In genomic region chr11:124961972-124962609, GRCh38 we compare ENCODE assay signal across 9 cellular contexts. TPM values are rescaled to one million over a fixed set of nuclear protein-coding genes. Genes with fewer than 3 reads are reported as not detected.
A peak's percentile ranks its signal among the peaks of the same experiment; 100 is the strongest.
DNase-seq lines count a peak whose midpoint lies in the region; ATAC-seq and TF ChIP-seq lines count a peak whose summit lies in the region.
"Had no signal": no experiment of that assay in that cellular context is flagged by ENCODE, and none has a peak within 500 bp of the region (broad histone marks: within the 10 kb centered on the region; RNA-seq: fewer than 3 reads in every experiment).

No MANE protein-coding gene starts in this region.

- POLR2A ChIA-PET in activated CD8-positive, alpha-beta T cell treated with anti-CD3 and anti-CD28 coated beads, Interleukin-2, amount 10 ng/mL, durations not matched to agents 7 days and 5 days (lab: Charles Lee) = no interaction called here

- TF ChIP-seq POLR2A in heart left ventricle (IDR thresholded peaks at IDR 0.05) = no peak

- ATAC-seq in GM18868 (IDR thresholded peaks at IDR 0.05; ENCODE audit: unreplicated experiment) (peak; percentile 95), HG03095 (IDR thresholded peaks at IDR 0.05; ENCODE audit: unreplicated experiment) (peak; percentile 88), heart left ventricle (peak in 3 of 4 donors; percentile 81 to 85 (median 83))
- peak; percentile 94 for ATAC-seq in activated CD8-positive, alpha-beta T cell treated with anti-CD3 and anti-CD28 coated beads, Interleukin-2, amount 10 ng/mL, durations not matched to agents 7 days and 5 days

- H3K4me3 ChIP-seq in heart left ventricle = no peak overlapping the region

- TF ChIP-seq CTCF in heart left ventricle (IDR thresholded peaks at IDR 0.05) = peak; percentile 55 to 78 (median 70)

- no peaks in the 10 kb centered on the region for H3K9me3 Mint-ChIP-seq in activated CD8-positive, alpha-beta T cell treated with anti-CD3 and anti-CD28 coated beads, Interleukin-2, amount 10 ng/mL, durations not matched to agents 7 days and 5 days (ENCODE audit: insufficient read depth)
- H3K9me3 Mint-ChIP-seq in activated T-helper 2 cell treated with anti-CD3 and anti-CD28 coated beads, Interferon-gamma antibody, Interleukin-2, Interleukin-4, amounts not matched to agents 10 μg/mL and 5 μg/mL and 100 μg/mL, durations not matched to agents 14 hours and 24 hours and 36 hours = no peaks in the 10 kb centered on the region

- H3K4me3 Mint-ChIP-seq in activated CD8-positive, alpha-beta T cell treated with anti-CD3 and anti-CD28 coated beads, Interleukin-2, amount 10 ng/mL, durations not matched to agents 7 days and 5 days = no peak overlapping the region
- no peak overlapping the region for H3K4me3 Mint-ChIP-seq in activated T-helper 2 cell treated with anti-CD3 and anti-CD28 coated beads, Interferon-gamma antibody, Interleukin-2, Interleukin-4, amounts not matched to agents 10 μg/mL and 5 μg/mL and 100 μg/mL, durations not matched to agents 14 hours and 24 hours and 36 hours (ENCODE audit: low read depth)

- DNase-seq in COR-L47 (lab: John Stamatoyannopoulos, UW) (peak; percentile 37), NCI-H2171 treated with DMSO at 0.1 percent for 48 hours (lab: John Stamatoyannopoulos, UW) (peak; percentile 59), heart left ventricle (no peak), renal cortical epithelial cell (ENCODE audit: low read depth) (peak; percentile 75)
- DNase-seq in activated CD8-positive, alpha-beta T cell treated with anti-CD3 and anti-CD28 coated beads, Interleukin-2, amount 10 ng/mL, durations not matched to agents 7 days and 5 days = peak; percentile 43
- no peak for DNase-seq in activated T-helper 2 cell treated with anti-CD3 and anti-CD28 coated beads, Interferon-gamma antibody, Interleukin-2, Interleukin-4, amounts not matched to agents 10 μg/mL and 5 μg/mL and 100 μg/mL, durations not matched to agents 14 hours and 24 hours and 36 hours (ENCODE audit: low spot score)

- CTCF ChIA-PET in activated CD8-positive, alpha-beta T cell treated with anti-CD3 and anti-CD28 coated beads, Interleukin-2, amount 10 ng/mL, durations not matched to agents 7 days and 5 days (lab: Charles Lee) = interaction anchor here (0.6 to 2.1 kb wide), 3 partner anchors 86 to 187 kb away, joined by 3 to 13 read pairs (median 3); no protein-coding TSS in a partner anchor

- H3K36me3 ChIP-seq in heart left ventricle = no peaks in the 10 kb centered on the region

- H3K27ac ChIP-seq in heart left ventricle = no peak overlapping the region

- H3K27me3 Mint-ChIP-seq in activated CD8-positive, alpha-beta T cell treated with anti-CD3 and anti-CD28 coated beads, Interleukin-2, amount 10 ng/mL, durations not matched to agents 7 days and 5 days (ENCODE audit: low read depth) = no peaks in the 10 kb centered on the region
- no peaks in the 10 kb centered on the region for H3K27me3 Mint-ChIP-seq in activated T-helper 2 cell treated with anti-CD3 and anti-CD28 coated beads, Interferon-gamma antibody, Interleukin-2, Interleukin-4, amounts not matched to agents 10 μg/mL and 5 μg/mL and 100 μg/mL, durations not matched to agents 14 hours and 24 hours and 36 hours (ENCODE audit: low read depth)

- H3K4me1 ChIP-seq in heart left ventricle = peaks cover 0 to 3% (median 0%) of the 10 kb centered on the region in 12 donors

- intact Hi-C loops in heart left ventricle (cut with DNase I) = loop anchor here (2.0 to 10.0 kb wide), 12 partner anchors 179 to 913 kb away; no protein-coding TSS in a partner anchor
- intact Hi-C loops in activated T-helper 2 cell treated with anti-CD3 and anti-CD28 coated beads, Interferon-gamma antibody, Interleukin-2, Interleukin-4, amounts not matched to agents 10 μg/mL and 5 μg/mL and 100 μg/mL, durations not matched to agents 14 hours and 24 hours and 36 hours (cut with micrococcal nuclease) = loop anchor here (1.0 kb wide), 2 partner anchors 179 to 383 kb away; no protein-coding TSS in a partner anchor

- H3K36me3 Mint-ChIP-seq in activated CD8-positive, alpha-beta T cell treated with anti-CD3 and anti-CD28 coated beads, Interleukin-2, amount 10 ng/mL, durations not matched to agents 7 days and 5 days (ENCODE audit: low read depth) = peaks cover 13% of the 10 kb centered on the region
- peaks cover 22% of the 10 kb centered on the region for H3K36me3 Mint-ChIP-seq in activated T-helper 2 cell treated with anti-CD3 and anti-CD28 coated beads, Interferon-gamma antibody, Interleukin-2, Interleukin-4, amounts not matched to agents 10 μg/mL and 5 μg/mL and 100 μg/mL, durations not matched to agents 14 hours and 24 hours and 36 hours (ENCODE audit: low read depth)

- H3K4me1 Mint-ChIP-seq in activated CD8-positive, alpha-beta T cell treated with anti-CD3 and anti-CD28 coated beads, Interleukin-2, amount 10 ng/mL, durations not matched to agents 7 days and 5 days (ENCODE audit: low read depth) = no peaks in the 10 kb centered on the region
- peaks cover 7% of the 10 kb centered on the region for H3K4me1 Mint-ChIP-seq in activated T-helper 2 cell treated with anti-CD3 and anti-CD28 coated beads, Interferon-gamma antibody, Interleukin-2, Interleukin-4, amounts not matched to agents 10 μg/mL and 5 μg/mL and 100 μg/mL, durations not matched to agents 14 hours and 24 hours and 36 hours (ENCODE audit: low read depth)

- no peaks in the 10 kb centered on the region for H3K9me3 ChIP-seq in heart left ventricle

- WGBS in heart left ventricle, 4 donors = 20 to 21% (median 21%) methylated on average over 5 of the region's 5 CpGs

- no peaks in the 10 kb centered on the region for H3K27me3 ChIP-seq in heart left ventricle

- no peak overlapping the region for H3K27ac Mint-ChIP-seq in activated CD8-positive, alpha-beta T cell treated with anti-CD3 and anti-CD28 coated beads, Interleukin-2, amount 10 ng/mL, durations not matched to agents 7 days and 5 days
- no peak overlapping the region for H3K27ac Mint-ChIP-seq in activated T-helper 2 cell treated with anti-CD3 and anti-CD28 coated beads, Interferon-gamma antibody, Interleukin-2, Interleukin-4, amounts not matched to agents 10 μg/mL and 5 μg/mL and 100 μg/mL, durations not matched to agents 14 hours and 24 hours and 36 hours

RNA-seq across cellular contexts. Expression of gene CCDC15, which starts 8.1 kb away (rescaled TPM):
- 1 to 10 TPM; 7.7 to 8.8 TPM for total RNA-seq in activated CD8-positive, alpha-beta T cell treated with anti-CD3 and anti-CD28 coated beads, Interleukin-2, amount 10 ng/mL, durations not matched to agents 7 days and 5 days
- total RNA-seq in heart left ventricle (1 to 10 TPM in 2 of 9 donors, under 1 TPM in 7; 0.12 to 1.8 (median 0.19) TPM), renal cortical epithelial cell (0.17 and 0.50 TPM in 2 replicates)
- under 1 TPM; 0.08 to 0.27 TPM for polyA plus RNA-seq in heart left ventricle
- total RNA-seq in activated T-helper 2 cell treated with anti-CD3 and anti-CD28 coated beads, Interferon-gamma antibody, Interleukin-2, Interleukin-4, amounts not matched to agents 10 μg/mL and 5 μg/mL and 100 μg/mL, durations not matched to agents 14 hours and 24 hours and 36 hours = 3.6 and 3.7 TPM in 2 replicates

RNA-seq across cellular contexts. Expression of gene HEPACAM, which starts 26.2 kb away (rescaled TPM):
- not detected for total RNA-seq in activated CD8-positive, alpha-beta T cell treated with anti-CD3 and anti-CD28 coated beads, Interleukin-2, amount 10 ng/mL, durations not matched to agents 7 days and 5 days
- total RNA-seq in heart left ventricle (1 to 10 TPM in 2 of 9 donors, under 1 TPM in 4, not detected in 3; 0.07 to 2.6 (median 0.26) TPM), renal cortical epithelial cell (0.25 TPM in 1 of 2 replicates, not detected in the other)
- polyA plus RNA-seq in heart left ventricle = under 1 TPM in 1 of 2 donors, not detected in 1; 0.58 TPM
- not detected in 2 replicates for total RNA-seq in activated T-helper 2 cell treated with anti-CD3 and anti-CD28 coated beads, Interferon-gamma antibody, Interleukin-2, Interleukin-4, amounts not matched to agents 10 μg/mL and 5 μg/mL and 100 μg/mL, durations not matched to agents 14 hours and 24 hours and 36 hours
- total RNA-seq: activated CD8-positive, alpha-beta memory T cell treated with anti-CD3 and anti-CD28 coated beads for 36 hours had no signal

RNA-seq across cellular contexts. Expression of gene HEPN1, which starts 43.0 kb away (rescaled TPM):
- total RNA-seq in activated CD8-positive, alpha-beta T cell treated with anti-CD3 and anti-CD28 coated beads, Interleukin-2, amount 10 ng/mL, durations not matched to agents 7 days and 5 days = not detected
- total RNA-seq in heart left ventricle (not detected), renal cortical epithelial cell (not detected in 2 replicates)
- not detected for polyA plus RNA-seq in heart left ventricle
- total RNA-seq in activated T-helper 2 cell treated with anti-CD3 and anti-CD28 coated beads, Interferon-gamma antibody, Interleukin-2, Interleukin-4, amounts not matched to agents 10 μg/mL and 5 μg/mL and 100 μg/mL, durations not matched to agents 14 hours and 24 hours and 36 hours = not detected in 2 replicates
- total RNA-seq: activated CD8-positive, alpha-beta memory T cell treated with anti-CD3 and anti-CD28 coated beads for 36 hours had no signal

Comparison
In these comparisons a context has a peak if more than half of its experiments do, and no peak if none do; other contexts are left out.
1. DNase-seq: peak in COR-L47 (single experiment), NCI-H2171 treated with DMSO at 0.1 percent for 48 hours (single experiment), activated CD8-positive, alpha-beta T cell treated with anti-CD3 and anti-CD28 coated beads, Interleukin-2, amount 10 ng/mL, durations not matched to agents 7 days and 5 days (single experiment) and renal cortical epithelial cell (single experiment); none in heart left ventricle (0 of 5) and activated T-helper 2 cell treated with anti-CD3 and anti-CD28 coated beads, Interferon-gamma antibody, Interleukin-2, Interleukin-4, amounts not matched to agents 10 μg/mL and 5 μg/mL and 100 μg/mL, durations not matched to agents 14 hours and 24 hours and 36 hours (single experiment).
2. Peak in every context shown above with its lines, with median percentiles within 50 percentile points of each other: ATAC-seq.